In the genomic region with DNA sequence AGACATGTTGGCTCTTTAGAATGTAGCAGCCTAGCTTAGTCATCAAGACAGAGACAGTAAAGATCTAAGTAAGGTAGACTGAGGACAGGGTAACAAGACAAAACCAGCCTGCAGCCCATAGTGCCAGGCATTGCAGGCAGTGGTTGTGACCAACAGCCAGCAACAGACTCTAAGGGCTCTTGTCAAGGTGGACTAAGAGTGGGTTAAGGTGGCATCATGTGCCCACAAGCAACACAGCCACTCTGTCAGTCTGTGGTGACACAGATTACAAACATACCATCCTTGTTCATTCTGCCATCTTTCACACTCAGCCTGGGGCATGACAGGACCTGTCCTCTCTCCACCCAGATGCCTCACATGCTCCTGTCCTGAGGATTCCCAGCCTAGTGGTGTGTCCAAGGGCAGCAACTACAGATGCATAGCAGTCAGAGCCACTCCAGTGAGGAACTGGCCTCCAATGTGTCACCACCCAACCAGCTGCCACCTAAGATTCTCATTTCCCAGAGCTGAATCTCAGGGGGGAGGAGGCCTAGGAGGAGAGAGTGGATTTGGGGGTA, we compare ENCODE assay signal across 20 cellular contexts. TPM values are rescaled to one million over a fixed set of nuclear protein-coding genes. Genes with fewer than 3 reads are reported as not detected.
A peak's percentile ranks its signal among the peaks of the same experiment; 100 is the strongest.
DNase-seq lines count a peak whose midpoint lies in the region; ATAC-seq and TF ChIP-seq lines count a peak whose summit lies in the region.
"Had no signal": no experiment of that assay in that cellular context is flagged by ENCODE, and none has a peak within 500 bp of the region (broad histone marks: within the 10 kb centered on the region; RNA-seq: fewer than 3 reads in every experiment).

No MANE protein-coding gene starts in this region.

- no peaks in the 10 kb centered on the region for H3K9me3 Mint-ChIP-seq in stimulated activated naive CD8-positive, alpha-beta T cell treated with anti-CD3 and anti-CD28 coated beads, Interleukin-15, amount 100 ng/mL, for 72 hours
- H3K9me3 Mint-ChIP-seq: activated CD8-positive, alpha-beta T cell treated with anti-CD3 and anti-CD28 coated beads for 36 hours; immature natural killer cell had no signal

- intact Hi-C loops in upper lobe of right lung (cut with DNase I) = no loop called here

- ATAC-seq in stimulated activated naive CD8-positive, alpha-beta T cell treated with anti-CD3 and anti-CD28 coated beads, Interleukin-15, amount 100 ng/mL, for 72 hours = peak; percentile 31
- no peak for ATAC-seq in stimulated activated naive CD8-positive, alpha-beta T cell treated with anti-CD3 and anti-CD28 coated beads, Interleukin-15, Interleukin-2, amounts not matched to agents 100 U/mL and 50 U/mL, for 24 hours
- peak; percentile 97 for ATAC-seq in foreskin keratinocyte
- peak; percentile 10 for ATAC-seq in upper lobe of right lung
- no peak for ATAC-seq in HG02623 (IDR thresholded peaks at IDR 0.05; ENCODE audit: unreplicated experiment)
- ATAC-seq: activated CD8-positive, alpha-beta T cell treated with anti-CD3 and anti-CD28 coated beads for 36 hours had no signal

- H3K4me1 ChIP-seq in foreskin keratinocyte = peaks cover 19% of the 10 kb centered on the region
- no peaks in the 10 kb centered on the region for H3K4me1 ChIP-seq in upper lobe of right lung
- H3K4me1 ChIP-seq: breast epithelium, uterus had no signal

- H3K36me3 ChIP-seq in upper lobe of right lung = peaks cover 17% of the 10 kb centered on the region
- H3K36me3 ChIP-seq: breast epithelium, uterus had no signal

- no peaks in the 10 kb centered on the region for H3K9me3 ChIP-seq in upper lobe of right lung
- H3K9me3 ChIP-seq: adrenal gland, breast epithelium, uterus had no signal

- H3K27ac ChIP-seq in foreskin keratinocyte = peak overlapping the region; percentile 9
- H3K27ac ChIP-seq in upper lobe of right lung = no peak overlapping the region
- H3K27ac ChIP-seq: 22Rv1, adrenal gland, coronary artery, uterus had no signal

- H3K27me3 Mint-ChIP-seq in stimulated activated naive CD8-positive, alpha-beta T cell treated with anti-CD3 and anti-CD28 coated beads, Interleukin-15, amount 100 ng/mL, for 72 hours = no peaks in the 10 kb centered on the region
- H3K27me3 Mint-ChIP-seq: activated CD8-positive, alpha-beta T cell treated with anti-CD3 and anti-CD28 coated beads for 36 hours had no signal

- H3K27me3 ChIP-seq in foreskin keratinocyte = no peaks in the 10 kb centered on the region
- H3K27me3 ChIP-seq in upper lobe of right lung = no peaks in the 10 kb centered on the region
- H3K27me3 ChIP-seq: adrenal gland, breast epithelium, uterus had no signal

- no peak overlapping the region for H3K27ac Mint-ChIP-seq in stimulated activated naive CD8-positive, alpha-beta T cell treated with anti-CD3 and anti-CD28 coated beads, Interleukin-15, amount 100 ng/mL, for 72 hours
- H3K27ac Mint-ChIP-seq: activated CD8-positive, alpha-beta T cell treated with anti-CD3 and anti-CD28 coated beads for 36 hours; endodermal cell; immature natural killer cell had no signal

- peaks cover 59% of the 10 kb centered on the region for H3K4me1 Mint-ChIP-seq in stimulated activated naive CD8-positive, alpha-beta T cell treated with anti-CD3 and anti-CD28 coated beads, Interleukin-15, amount 100 ng/mL, for 72 hours
- H3K4me1 Mint-ChIP-seq: endodermal cell, immature natural killer cell had no signal

- TF ChIP-seq CTCF in foreskin keratinocyte (conservative IDR thresholded peaks at IDR 0.05) = peak; percentile 40
- no peak for TF ChIP-seq CTCF in upper lobe of right lung (IDR thresholded peaks at IDR 0.05)

- no peak overlapping the region for H3K4me3 ChIP-seq in upper lobe of right lung
- H3K4me3 ChIP-seq: adrenal gland, breast epithelium, coronary artery, uterus had no signal

- no peak overlapping the region for H3K4me3 Mint-ChIP-seq in stimulated activated naive CD8-positive, alpha-beta T cell treated with anti-CD3 and anti-CD28 coated beads, Interleukin-15, amount 100 ng/mL, for 72 hours
- H3K4me3 Mint-ChIP-seq: activated CD8-positive, alpha-beta T cell treated with anti-CD3 and anti-CD28 coated beads for 36 hours; endodermal cell; immature natural killer cell had no signal

- DNase-seq in DMS53 (lab: John Stamatoyannopoulos, UW) = peak; percentile 44
- no peak for DNase-seq in DMS53 treated with DMSO at 0.1 percent for 48 hours (lab: John Stamatoyannopoulos, UW; ENCODE audit: unreplicated experiment)
- no peak for DNase-seq in stimulated activated naive CD8-positive, alpha-beta T cell treated with anti-CD3 and anti-CD28 coated beads, Interleukin-15, amount 100 ng/mL, for 72 hours
- DNase-seq in stimulated activated naive CD8-positive, alpha-beta T cell treated with anti-CD3 and anti-CD28 coated beads, Interleukin-15, Interleukin-2, amounts not matched to agents 100 U/mL and 50 U/mL, for 24 hours = no peak
- DNase-seq in foreskin keratinocyte = peak; percentile 84 to 91
- no peak for DNase-seq in upper lobe of right lung
- DNase-seq in stimulated activated CD4-positive, alpha-beta T cell treated with anti-CD3 and anti-CD28 coated beads, Interleukin-15, amount 100 ng/mL, for 24 hours = no peak
- DNase-seq: activated CD8-positive, alpha-beta T cell treated with anti-CD3 and anti-CD28 coated beads for 36 hours; adrenal gland; DND-41; endodermal cell; H7; immature natural killer cell; NCI-H1417 treated with DMSO at 0.1 percent for 48 hours; retina; uterus had no signal

RNA-seq across cellular contexts. Expression of a gene that starts 28.3 kb away (rescaled TPM):
- total RNA-seq in foreskin keratinocyte = 33.4 and 33.6 TPM in 2 replicates
- 14.9 and 15.8 TPM in 2 replicates for polyA plus RNA-seq in foreskin keratinocyte
- total RNA-seq in upper lobe of right lung = 28.7 TPM

RNA-seq across cellular contexts. Expression of a gene that starts 56.8 kb away (rescaled TPM):
- total RNA-seq in foreskin keratinocyte (52.3 and 55.8 TPM in 2 replicates), upper lobe of right lung (135 TPM)
- polyA plus RNA-seq in foreskin keratinocyte = 47.3 and 51.7 TPM in 2 replicates

Comparison
In these comparisons a context has a peak if more than half of its experiments do, and no peak if none do; other contexts are left out.
1. DNase-seq: peak in DMS53 (single experiment) and foreskin keratinocyte (2 of 2); none in DMS53 treated with DMSO at 0.1 percent for 48 hours (single experiment), stimulated activated naive CD8-positive, alpha-beta T cell treated with anti-CD3 and anti-CD28 coated beads, Interleukin-15, amount 100 ng/mL, for 72 hours (0 of 2), stimulated activated naive CD8-positive, alpha-beta T cell treated with anti-CD3 and anti-CD28 coated beads, Interleukin-15, Interleukin-2, amounts not matched to agents 100 U/mL and 50 U/mL, for 24 hours (single experiment), upper lobe of right lung (single experiment) and stimulated activated CD4-positive, alpha-beta T cell treated with anti-CD3 and anti-CD28 coated beads, Interleukin-15, amount 100 ng/mL, for 24 hours (single experiment).
2. ATAC-seq: peak in stimulated activated naive CD8-positive, alpha-beta T cell treated with anti-CD3 and anti-CD28 coated beads, Interleukin-15, amount 100 ng/mL, for 72 hours (single experiment), foreskin keratinocyte (single experiment) and upper lobe of right lung (single experiment); none in stimulated activated naive CD8-positive, alpha-beta T cell treated with anti-CD3 and anti-CD28 coated beads, Interleukin-15, Interleukin-2, amounts not matched to agents 100 U/mL and 50 U/mL, for 24 hours (single experiment) and HG02623 (single experiment).